8 cellular contexts compared by ENCODE assay signal in genomic region chr17:80981062-80981902, GRCh38. TPM values are rescaled to one million over a fixed set of nuclear protein-coding genes. Genes with fewer than 3 reads are reported as not detected.
A peak's percentile ranks its signal among the peaks of the same experiment; 100 is the strongest.
DNase-seq lines count a peak whose midpoint lies in the region; ATAC-seq and TF ChIP-seq lines count a peak whose summit lies in the region.

No MANE protein-coding gene starts in this region.

- peaks cover 23% of the 10 kb centered on the region for H3K27me3 Mint-ChIP-seq in CD8-positive, alpha-beta T cell (ENCODE audit: low read depth)

- no peaks in the 10 kb centered on the region for H3K36me3 Mint-ChIP-seq in CD8-positive, alpha-beta T cell
- H3K36me3 Mint-ChIP-seq in stimulated activated effector memory CD8-positive, alpha-beta T cell treated with anti-CD3 and anti-CD28 coated beads, Interleukin-12 subunit alpha, Interleukin-12 subunit beta, amount 100 ng/mL, for 72 hours: peaks cover 8% of the 10 kb centered on the region

- H2AFZ ChIP-seq in Karpas-422 (ENCODE audit: low read length): no peak overlapping the region

- peak; percentile 74 for ATAC-seq in CD8-positive, alpha-beta T cell
- peak; percentile 43 for ATAC-seq in stimulated activated effector memory CD8-positive, alpha-beta T cell treated with anti-CD3 and anti-CD28 coated beads, Interleukin-12 subunit alpha, Interleukin-12 subunit beta, amount 100 ng/mL, for 72 hours
- no peak for ATAC-seq in GM21515 (IDR thresholded peaks at IDR 0.05; ENCODE audit: unreplicated experiment)
- ATAC-seq in GM21390 (IDR thresholded peaks at IDR 0.05; ENCODE audit: unreplicated experiment): no peak

- POLR2A ChIA-PET in CD8-positive, alpha-beta T cell (lab: Charles Lee): no interaction called here

- H3K79me2 ChIP-seq in Karpas-422 (ENCODE audit: low read length): no peaks in the 10 kb centered on the region

- TF ChIP-seq CTCF in CD8-positive, alpha-beta T cell (IDR thresholded peaks at IDR 0.05): peak; percentile 88

- no peak overlapping the region for H3K9ac ChIP-seq in Karpas-422 (ENCODE audit: low read length)

- no CpG with 5 or more reads among the region's 65 CpGs for WGBS in iPS DF 6.9 (ENCODE audit: insufficient coverage, insufficient read length)

- H3K27ac Mint-ChIP-seq in CD8-positive, alpha-beta T cell: no peak overlapping the region
- peak overlapping the region; percentile 0 for H3K27ac Mint-ChIP-seq in stimulated activated effector memory CD8-positive, alpha-beta T cell treated with anti-CD3 and anti-CD28 coated beads, Interleukin-12 subunit alpha, Interleukin-12 subunit beta, amount 100 ng/mL, for 72 hours

- peaks cover 7% of the 10 kb centered on the region for H3K4me1 Mint-ChIP-seq in CD8-positive, alpha-beta T cell (ENCODE audit: low read depth)
- H3K4me1 Mint-ChIP-seq in stimulated activated effector memory CD8-positive, alpha-beta T cell treated with anti-CD3 and anti-CD28 coated beads, Interleukin-12 subunit alpha, Interleukin-12 subunit beta, amount 100 ng/mL, for 72 hours: peaks cover 14% of the 10 kb centered on the region

- peaks cover 6% of the 10 kb centered on the region for H3K4me1 ChIP-seq in CD8-positive, alpha-beta T cell (ENCODE audit: insufficient read depth, low read length)
- no peaks in the 10 kb centered on the region for H3K4me1 ChIP-seq in Karpas-422 (ENCODE audit: low read length)
- H3K4me1 ChIP-seq in iPS DF 6.9 (ENCODE audit: control insufficient read depth, insufficient read depth, low read length): peaks cover 3% of the 10 kb centered on the region; the same call in 1 of the 2 replicates

- no peaks in the 10 kb centered on the region for H3K9me3 ChIP-seq in CD8-positive, alpha-beta T cell (ENCODE audit: low read length)
- H3K9me3 ChIP-seq in Karpas-422 (ENCODE audit: low read length): no peaks in the 10 kb centered on the region
- H3K9me3 ChIP-seq in iPS DF 6.9 (ENCODE audit: control insufficient read depth, insufficient read depth, low read length): no peaks in the 10 kb centered on the region

- H3K4me3 Mint-ChIP-seq in CD8-positive, alpha-beta T cell: no peak overlapping the region
- peak overlapping the region; percentile 7 for H3K4me3 Mint-ChIP-seq in stimulated activated effector memory CD8-positive, alpha-beta T cell treated with anti-CD3 and anti-CD28 coated beads, Interleukin-12 subunit alpha, Interleukin-12 subunit beta, amount 100 ng/mL, for 72 hours

- H3K4me2 ChIP-seq in Karpas-422 (ENCODE audit: low read depth, low read length, poor library complexity, severe bottlenecking): no peak overlapping the region

- peak in 4 of 7 experiments; percentile 25 to 66 (median 44) for DNase-seq in CD8-positive, alpha-beta T cell
- DNase-seq in Karpas-422 (peak; percentile 64), iPS DF 6.9 (ENCODE audit: low read depth, low spot score) (no peak), NCI-H524 treated with DMSO at 0.1 percent for 48 hours (lab: John Stamatoyannopoulos, UW) (no peak)
- DNase-seq in activated naive CD4-positive, alpha-beta T cell treated with Interleukin-2 at 50 U/mL for 16 hours: peak; percentile 36
- peak; percentile 54 to 70 for DNase-seq in stimulated activated effector memory CD8-positive, alpha-beta T cell treated with anti-CD3 and anti-CD28 coated beads, Interleukin-12 subunit alpha, Interleukin-12 subunit beta, amount 100 ng/mL, for 72 hours (ENCODE audit: low spot score in 2 of 2)

- H3K36me3 ChIP-seq in CD8-positive, alpha-beta T cell (ENCODE audit: insufficient read depth, low read length): no peaks in the 10 kb centered on the region
- no peaks in the 10 kb centered on the region for H3K36me3 ChIP-seq in Karpas-422 (ENCODE audit: insufficient read depth, low read length)
- no peaks in the 10 kb centered on the region for H3K36me3 ChIP-seq in iPS DF 6.9 (ENCODE audit: control insufficient read depth, insufficient read depth, low read length)

- no peaks in the 10 kb centered on the region for H4K20me1 ChIP-seq in Karpas-422 (ENCODE audit: insufficient read depth, low read depth, low read length)

- intact Hi-C loops in CD8-positive, alpha-beta T cell (cut with DNase I, micrococcal nuclease): loop anchor here (1.0 to 10.0 kb wide), 7 partner anchors 114 to 974 kb away; no protein-coding TSS in a partner anchor

- no peaks in the 10 kb centered on the region for H3K9me3 Mint-ChIP-seq in CD8-positive, alpha-beta T cell
- peaks cover 4% of the 10 kb centered on the region for H3K9me3 Mint-ChIP-seq in stimulated activated effector memory CD8-positive, alpha-beta T cell treated with anti-CD3 and anti-CD28 coated beads, Interleukin-12 subunit alpha, Interleukin-12 subunit beta, amount 100 ng/mL, for 72 hours

- peaks cover 5% of the 10 kb centered on the region for H3K27me3 ChIP-seq in CD8-positive, alpha-beta T cell (ENCODE audit: insufficient read depth, low read length)
- H3K27me3 ChIP-seq in Karpas-422 (ENCODE audit: low read length): no peaks in the 10 kb centered on the region
- no peaks in the 10 kb centered on the region; the same call in 1 of the 2 replicates for H3K27me3 ChIP-seq in iPS DF 6.9 (ENCODE audit: control insufficient read depth, insufficient read depth, low read length)

- no peak overlapping the region for H3K4me3 ChIP-seq in CD8-positive, alpha-beta T cell (ENCODE audit: low read depth, low read length)
- H3K4me3 ChIP-seq in Karpas-422 (ENCODE audit: low read length) (no peak overlapping the region), iPS DF 6.9 (ENCODE audit: low read length) (peak overlapping the region; percentile 22; the same call in 1 of the 2 replicates)

- no peaks in the 10 kb centered on the region for H3K9me2 ChIP-seq in Karpas-422 (replicated peaks; ENCODE audit: insufficient read depth, low read length)

- CTCF ChIA-PET in CD8-positive, alpha-beta T cell (lab: Charles Lee): interaction anchor here (0.7 to 4.7 kb wide), 4 partner anchors 20 to 554 kb away, joined by 3 to 32 read pairs (median 6); no protein-coding TSS in a partner anchor

- no peak overlapping the region for H3K27ac ChIP-seq in CD8-positive, alpha-beta T cell (ENCODE audit: low read depth, low read length)
- H3K27ac ChIP-seq in Karpas-422 (ENCODE audit: low read length) (no peak overlapping the region), iPS DF 6.9 (ENCODE audit: low read length) (no peak overlapping the region)

RNA-seq across cellular contexts. Expression of gene CHMP6, which starts 10.4 kb away (rescaled TPM):
- total RNA-seq in CD8-positive, alpha-beta T cell: 10 to 100 TPM; 10.6 to 11.5 TPM
- total RNA-seq in Karpas-422 (2014; rRNA removed; shearing (Covaris generic); ENCODE audit: low replicate concordance): 16.1 and 23.1 TPM in 2 replicates

RNA-seq across cellular contexts. Expression of gene BAIAP2, which starts 53.7 kb away (rescaled TPM):
- total RNA-seq in CD8-positive, alpha-beta T cell: 1 to 10 TPM; 8.5 to 9.1 TPM
- not detected in 2 replicates for total RNA-seq in Karpas-422 (2014; rRNA removed; shearing (Covaris generic); ENCODE audit: low replicate concordance)

Comparison
In these comparisons a context has a peak if more than half of its experiments do, and no peak if none do; other contexts are left out.
1. ATAC-seq: peak in CD8-positive, alpha-beta T cell (single experiment) and stimulated activated effector memory CD8-positive, alpha-beta T cell treated with anti-CD3 and anti-CD28 coated beads, Interleukin-12 subunit alpha, Interleukin-12 subunit beta, amount 100 ng/mL, for 72 hours (single experiment); none in GM21515 (single experiment) and GM21390 (single experiment).
2. DNase-seq: peak in CD8-positive, alpha-beta T cell (4 of 7), Karpas-422 (single experiment), activated naive CD4-positive, alpha-beta T cell treated with Interleukin-2 at 50 U/mL for 16 hours (single experiment) and stimulated activated effector memory CD8-positive, alpha-beta T cell treated with anti-CD3 and anti-CD28 coated beads, Interleukin-12 subunit alpha, Interleukin-12 subunit beta, amount 100 ng/mL, for 72 hours (2 of 2); none in iPS DF 6.9 (single experiment) and NCI-H524 treated with DMSO at 0.1 percent for 48 hours (single experiment).